20 cellular contexts compared by ENCODE assay signal in genomic region chr2:134522856-134523460, GRCh38.
DNase-seq lines count a peak whose midpoint lies in the region; TF ChIP-seq lines count a peak whose summit lies in the region.
"Had no signal": no experiment of that assay in that cellular context is flagged by ENCODE, and none has a peak within 500 bp of the region (broad histone marks: within the 10 kb centered on the region; RNA-seq: fewer than 3 reads in every experiment).

No MANE protein-coding gene starts in this region.

- peak overlapping the region; percentile 77 for H3K27ac ChIP-seq in endodermal cell (ENCODE audit: low read depth, low read length)
- H3K27ac ChIP-seq: heart right ventricle, testis had no signal

- no peak overlapping the region for H3K9ac ChIP-seq in endodermal cell (ENCODE audit: extremely low read depth, low read length, poor library complexity, severe bottlenecking)

- POLR2A ChIA-PET in HEK293T (lab: Yijun Ruan, JAX): no interaction called here

- no peaks in the 10 kb centered on the region for H3K9me3 Mint-ChIP-seq in endodermal cell
- H3K9me3 Mint-ChIP-seq: dendritic cell treated with granulocyte-macrophage colony-stimulating factor and Interleukin-4, amounts not matched to agents 40 ng/mL and 50 ng/mL, for 4 days; neural crest cell; stimulated activated memory B cell treated with anti-CD40 and anti-IgM and Interleukin-4, amounts not matched to agents 10 μg/mL and 1 μg/mL and 100 μg/mL, for 72 hours; T-cell had no signal

- no peaks in the 10 kb centered on the region for H3K27me3 Mint-ChIP-seq in endodermal cell (ENCODE audit: insufficient read depth)
- H3K27me3 Mint-ChIP-seq: dendritic cell treated with granulocyte-macrophage colony-stimulating factor and Interleukin-4, amounts not matched to agents 40 ng/mL and 50 ng/mL, for 4 days; stimulated activated memory B cell treated with anti-CD40 and anti-IgM and Interleukin-4, amounts not matched to agents 10 μg/mL and 1 μg/mL and 100 μg/mL, for 72 hours had no signal

- no peaks in the 10 kb centered on the region for H3K36me3 Mint-ChIP-seq in endodermal cell (ENCODE audit: low read depth)
- H3K36me3 Mint-ChIP-seq: T-cell had no signal

- no peak overlapping the region for H3K4me3 ChIP-seq in endodermal cell (ENCODE audit: low read length)
- H3K4me3 ChIP-seq: heart right ventricle, K562, testis had no signal

- CTCF ChIA-PET in HEK293T (lab: Yijun Ruan, JAX): no interaction called here

- in situ Hi-C loops in KBM-7 (cut with MboI; ENCODE audit: low pct_unique_long_range_greater_than_20kb, low sequenced_read_pairs): no loop called here

- no peak overlapping the region for H3K4me3 Mint-ChIP-seq in endodermal cell
- H3K4me3 Mint-ChIP-seq: dendritic cell treated with granulocyte-macrophage colony-stimulating factor and Interleukin-4, amounts not matched to agents 40 ng/mL and 50 ng/mL, for 4 days; H9; neural crest cell; stimulated activated memory B cell treated with anti-CD40 and anti-IgM and Interleukin-4, amounts not matched to agents 10 μg/mL and 1 μg/mL and 100 μg/mL, for 72 hours; T-cell had no signal

- H3K4me1 Mint-ChIP-seq in endodermal cell: no peaks in the 10 kb centered on the region
- H3K4me1 Mint-ChIP-seq: stimulated activated memory B cell treated with anti-CD40 and anti-IgM and Interleukin-4, amounts not matched to agents 10 μg/mL and 1 μg/mL and 100 μg/mL, for 72 hours; T-cell had no signal

- H3K4me1 ChIP-seq in endodermal cell (ENCODE audit: control insufficient read depth, insufficient read depth, low read length): no peaks in the 10 kb centered on the region
- H3K4me1 ChIP-seq: testis had no signal

- no peak for TF ChIP-seq CTCF in endodermal cell (conservative IDR thresholded peaks at IDR 0.05)

- WGBS in endodermal cell (ENCODE audit: insufficient coverage in 1 of 2, insufficient read length in 1 of 2), 2 experiments: 90 to 91% methylated on average over 8 to 12 of the region's 12 CpGs

- peak; percentile 20 for DNase-seq in DMS153 (lab: John Stamatoyannopoulos, UW)
- DNase-seq in NCI-H146 treated with DMSO at 0.1 percent for 48 hours (lab: John Stamatoyannopoulos, UW; ENCODE audit: unreplicated experiment): peak; percentile 95
- DNase-seq in NCI-H748 treated with DMSO at 0.1 percent for 48 hours (lab: John Stamatoyannopoulos, UW): peak; percentile 94
- DNase-seq in endodermal cell: no peak
- DNase-seq in KBM-7: no peak
- no peak for DNase-seq in HEK293T (ENCODE audit: extremely low spot score)
- DNase-seq in SHP77 treated with DMSO at 0.1 percent for 48 hours (lab: John Stamatoyannopoulos, UW): no peak
- DNase-seq in SKM-1 treated with dmso at 0.1 percent for 144 hours (lab: John Stamatoyannopoulos, UW; ENCODE audit: unreplicated experiment): no peak
- DNase-seq: ACHN; activated CD8-positive, alpha-beta memory T cell treated with anti-CD3 and anti-CD28 coated beads, Interleukin-2, amount 50 U/mL, for 48 hours; activated effector memory CD4-positive, alpha-beta T cell treated with anti-CD3 and anti-CD28 coated beads, Interleukin-2, amount 50 U/mL, for 16 hours; H9; heart right ventricle; left ventricle myocardium superior; T-cell; testis had no signal

- no peaks in the 10 kb centered on the region for H3K27me3 ChIP-seq in endodermal cell (ENCODE audit: control insufficient read depth, insufficient read depth, low read length, poor library complexity, severe bottlenecking)
- H3K27me3 ChIP-seq: testis had no signal

- no peaks in the 10 kb centered on the region for H3K36me3 ChIP-seq in endodermal cell (ENCODE audit: control insufficient read depth, insufficient read depth, low read length)
- H3K36me3 ChIP-seq: heart right ventricle had no signal

- no peaks in the 10 kb centered on the region for H3K9me3 ChIP-seq in endodermal cell (ENCODE audit: control insufficient read depth, low read length)
- H3K9me3 ChIP-seq: heart right ventricle, testis had no signal

- no peak overlapping the region for H3K27ac Mint-ChIP-seq in endodermal cell
- H3K27ac Mint-ChIP-seq: dendritic cell treated with granulocyte-macrophage colony-stimulating factor and Interleukin-4, amounts not matched to agents 40 ng/mL and 50 ng/mL, for 4 days; H9; stimulated activated memory B cell treated with anti-CD40 and anti-IgM and Interleukin-4, amounts not matched to agents 10 μg/mL and 1 μg/mL and 100 μg/mL, for 72 hours; T-cell had no signal

TF ChIP-seq in HEK293T, 16 proteins besides CTCF, POLR2A, EP300 and RAD21:
- TF ChIP-seq LEF1 (IDR thresholded peaks at IDR 0.05; ENCODE audit: borderline replicate concordance) (no peak), ELF4 (IDR thresholded peaks at IDR 0.05) (no peak), NFRKB (IDR thresholded peaks at IDR 0.05) (no peak), L3MBTL2 (conservative IDR thresholded peaks at IDR 0.05) (no peak), CTBP1 (IDR thresholded peaks at IDR 0.05; ENCODE audit: borderline replicate concordance) (no peak)

Comparison
In these comparisons a context has a peak if more than half of its experiments do, and no peak if none do; other contexts are left out.
1. DNase-seq: peak in DMS153 (single experiment), NCI-H146 treated with DMSO at 0.1 percent for 48 hours (single experiment) and NCI-H748 treated with DMSO at 0.1 percent for 48 hours (single experiment); none in endodermal cell (single experiment), KBM-7 (single experiment), HEK293T (single experiment), SHP77 treated with DMSO at 0.1 percent for 48 hours (single experiment) and SKM-1 treated with dmso at 0.1 percent for 144 hours (single experiment).